7 cellular contexts compared by ENCODE assay signal in genomic region chr9:15509931-15510788, GRCh38. TPM values are rescaled to one million over a fixed set of nuclear protein-coding genes. Genes with fewer than 3 reads are reported as not detected.
DNase-seq lines count a peak whose midpoint lies in the region; ATAC-seq and TF ChIP-seq lines count a peak whose summit lies in the region.

No MANE protein-coding gene starts in this region.

- peaks cover 7 to 36% (median 23%) of the 10 kb centered on the region in 5 donors for H3K36me3 Mint-ChIP-seq in naive thymus-derived CD4-positive, alpha-beta T cell
- peaks cover 21% of the 10 kb centered on the region for H3K36me3 Mint-ChIP-seq in stimulated activated memory B cell treated with anti-CD40 and anti-IgM and Interleukin-4, amounts not matched to agents 10 μg/mL and 1 μg/mL and 100 μg/mL, for 72 hours

- no peaks in the 10 kb centered on the region for H3K9me3 ChIP-seq in naive thymus-derived CD4-positive, alpha-beta T cell (ENCODE audit: control insufficient read depth in 2 of 3, low read length in 3 of 3)

- ATAC-seq in GM18511 (IDR thresholded peaks at IDR 0.05; ENCODE audit: unreplicated experiment): peak; percentile 43
- ATAC-seq in HG02763 (IDR thresholded peaks at IDR 0.05; ENCODE audit: unreplicated experiment): peak; percentile 40
- ATAC-seq in naive thymus-derived CD4-positive, alpha-beta T cell: peak; percentile 61
- peak; percentile 81 for ATAC-seq in stimulated activated memory B cell treated with anti-CD40 and anti-IgM and Interleukin-4, amounts not matched to agents 10 μg/mL and 1 μg/mL and 100 μg/mL, for 72 hours

- peak overlapping the region; percentile 90 to 99 (median 94) for H3K4me3 Mint-ChIP-seq in naive thymus-derived CD4-positive, alpha-beta T cell
- H3K4me3 Mint-ChIP-seq in stimulated activated memory B cell treated with anti-CD40 and anti-IgM and Interleukin-4, amounts not matched to agents 10 μg/mL and 1 μg/mL and 100 μg/mL, for 72 hours: peak overlapping the region; percentile 93

- CTCF ChIA-PET in naive thymus-derived CD4-positive, alpha-beta T cell (lab: Charles Lee): interaction anchor here (0.6 to 1.3 kb wide), 3 partner anchors 14 to 42 kb away, joined by 3 read pairs; no protein-coding TSS in a partner anchor

- intact Hi-C loops in naive thymus-derived CD4-positive, alpha-beta T cell (cut with micrococcal nuclease): loop anchor here (1.0 to 10.0 kb wide), 9 partner anchors 8 to 213 kb away; partner anchors contain the start of genes CCDC171 (in 1 of the 2) and SNAPC3 (in 1 of the 2)

- POLR2A ChIA-PET in naive thymus-derived CD4-positive, alpha-beta T cell (lab: Charles Lee): interaction anchor here (0.7 to 5.7 kb wide), 23 partner anchors 10 to 239 kb away, joined by 3 to 84 read pairs (median 6); partner anchors contain the start of genes CCDC171, SNAPC3 and TTC39B

- TF ChIP-seq CTCF in epithelial cell of proximal tubule (conservative IDR thresholded peaks at IDR 0.05; ENCODE audit: low read depth, low read length): no peak

- H3K27me3 Mint-ChIP-seq in naive thymus-derived CD4-positive, alpha-beta T cell: no peaks in the 10 kb centered on the region
- no peaks in the 10 kb centered on the region for H3K27me3 Mint-ChIP-seq in stimulated activated memory B cell treated with anti-CD40 and anti-IgM and Interleukin-4, amounts not matched to agents 10 μg/mL and 1 μg/mL and 100 μg/mL, for 72 hours

- H3K27ac Mint-ChIP-seq in naive thymus-derived CD4-positive, alpha-beta T cell: peak overlapping the region; percentile 88 to 100 (median 98)
- H3K27ac Mint-ChIP-seq in stimulated activated memory B cell treated with anti-CD40 and anti-IgM and Interleukin-4, amounts not matched to agents 10 μg/mL and 1 μg/mL and 100 μg/mL, for 72 hours: peak overlapping the region; percentile 97

- DNase-seq in NCI-H510A treated with DMSO at 0.1 percent for 48 hours (lab: John Stamatoyannopoulos, UW) (peak; percentile 34), activated T-cell treated with anti-CD3 and anti-CD28 coated beads for 24 hours (ENCODE audit: low read depth) (peak; percentile 44), epithelial cell of proximal tubule (ENCODE audit: low read depth) (no peak)
- DNase-seq in naive thymus-derived CD4-positive, alpha-beta T cell: peak in 8 of 9 donors; percentile 34 to 72 (median 62)

- no peaks in the 10 kb centered on the region for H3K27me3 ChIP-seq in naive thymus-derived CD4-positive, alpha-beta T cell (ENCODE audit: control insufficient read depth in 2 of 2, insufficient read depth in 2 of 2, low read length in 2 of 2)

- H3K9me3 Mint-ChIP-seq in naive thymus-derived CD4-positive, alpha-beta T cell: peaks cover 0 to 9% (median 0%) of the 10 kb centered on the region in 11 donors
- no peaks in the 10 kb centered on the region for H3K9me3 Mint-ChIP-seq in stimulated activated memory B cell treated with anti-CD40 and anti-IgM and Interleukin-4, amounts not matched to agents 10 μg/mL and 1 μg/mL and 100 μg/mL, for 72 hours

- H3K4me1 Mint-ChIP-seq in naive thymus-derived CD4-positive, alpha-beta T cell: peaks cover 44 to 85% (median 71%) of the 10 kb centered on the region in 7 donors
- H3K4me1 Mint-ChIP-seq in stimulated activated memory B cell treated with anti-CD40 and anti-IgM and Interleukin-4, amounts not matched to agents 10 μg/mL and 1 μg/mL and 100 μg/mL, for 72 hours: peaks cover 62% of the 10 kb centered on the region

- peaks cover 19 to 39% of the 10 kb centered on the region in 2 donors for H3K4me1 ChIP-seq in naive thymus-derived CD4-positive, alpha-beta T cell (ENCODE audit: control insufficient read depth in 2 of 2, insufficient read depth in 2 of 2, low read length in 2 of 2)

- H3K4me3 ChIP-seq in epithelial cell of proximal tubule (ENCODE audit: low read depth, low read length): peak overlapping the region; percentile 95
- peak overlapping the region; percentile 88 for H3K4me3 ChIP-seq in naive thymus-derived CD4-positive, alpha-beta T cell (ENCODE audit: low read length)

- peaks cover under 1 to 14% (median 6%) of the 10 kb centered on the region in 3 experiments for H3K36me3 ChIP-seq in naive thymus-derived CD4-positive, alpha-beta T cell (ENCODE audit: control insufficient read depth in 2 of 3, insufficient read depth in 3 of 3, low read length in 3 of 3)

- H3K27ac ChIP-seq in naive thymus-derived CD4-positive, alpha-beta T cell (ENCODE audit: low read depth, low read length): peak overlapping the region; percentile 88

RNA-seq across cellular contexts. Expression of gene PSIP1, which starts 0.6 kb away (rescaled TPM):
- 61.1 and 69.8 TPM in 2 replicates for total RNA-seq in epithelial cell of proximal tubule
- total RNA-seq in naive thymus-derived CD4-positive, alpha-beta T cell: 100 to 1,000 TPM in 4 of 5 experiments, 10 to 100 TPM in 1; 97.8 to 213 (median 120) TPM
- 100 to 1,000 TPM; 139 to 155 TPM for polyA plus RNA-seq in naive thymus-derived CD4-positive, alpha-beta T cell

RNA-seq across cellular contexts. Expression of gene CCDC171, which starts 42.7 kb away (rescaled TPM):
- total RNA-seq in epithelial cell of proximal tubule: 0.92 and 0.94 TPM in 2 replicates
- 1 to 10 TPM in 4 of 5 experiments, under 1 TPM in 1; 0.77 to 3.7 (median 2.7) TPM for total RNA-seq in naive thymus-derived CD4-positive, alpha-beta T cell
- under 1 TPM; 0.19 to 0.29 TPM for polyA plus RNA-seq in naive thymus-derived CD4-positive, alpha-beta T cell
